ENCODE assay signal across 10 cellular contexts in genomic region chr12:47228802-47229201, GRCh38.
"Had no signal": no experiment of that assay in that cellular context is flagged by ENCODE, and none has a peak within 500 bp of the region (broad histone marks: within the 10 kb centered on the region; RNA-seq: fewer than 3 reads in every experiment).

No MANE protein-coding gene starts in this region.

- H3K27me3 Mint-ChIP-seq: activated naive CD4-positive, alpha-beta T cell treated with anti-CD3 and anti-CD28 coated beads, Interleukin-2, amount 50 U/mL, for 24 hours had no signal

- DNase-seq: aorta, psoas muscle, stomach, T-helper 9 cell had no signal

- H3K4me1 ChIP-seq: breast epithelium, foreskin keratinocyte, psoas muscle had no signal

- H3K4me3 Mint-ChIP-seq: activated naive CD4-positive, alpha-beta T cell treated with anti-CD3 and anti-CD28 coated beads, Interleukin-2, amount 50 U/mL, for 24 hours; activated T-helper 1 cell treated with anti-CD3 and anti-CD28 coated beads, Interleukin-12 subunit alpha, Interleukin-12 subunit beta, Interleukin-2, Interleukin-4 antibody, amounts not matched to agents 30 ng/mL and 10 ng/mL and 1 ng/mL, durations not matched to agents 14 hours and 24 hours and 36 hours had no signal

- ATAC-seq: psoas muscle, sciatic nerve had no signal

- H3K9me3 ChIP-seq: breast epithelium, psoas muscle, stomach, thoracic aorta had no signal

- H3K27ac ChIP-seq: breast epithelium, foreskin keratinocyte, psoas muscle, stomach, thoracic aorta had no signal

- H3K9me3 Mint-ChIP-seq: activated naive CD4-positive, alpha-beta T cell treated with anti-CD3 and anti-CD28 coated beads, Interleukin-2, amount 50 U/mL, for 24 hours; activated T-helper 1 cell treated with anti-CD3 and anti-CD28 coated beads, Interleukin-12 subunit alpha, Interleukin-12 subunit beta, Interleukin-2, Interleukin-4 antibody, amounts not matched to agents 30 ng/mL and 10 ng/mL and 1 ng/mL, durations not matched to agents 14 hours and 24 hours and 36 hours had no signal

- H3K4me3 ChIP-seq: breast epithelium, psoas muscle, stomach, thoracic aorta had no signal
